26 cellular contexts compared by ENCODE assay signal in the genomic region with DNA sequence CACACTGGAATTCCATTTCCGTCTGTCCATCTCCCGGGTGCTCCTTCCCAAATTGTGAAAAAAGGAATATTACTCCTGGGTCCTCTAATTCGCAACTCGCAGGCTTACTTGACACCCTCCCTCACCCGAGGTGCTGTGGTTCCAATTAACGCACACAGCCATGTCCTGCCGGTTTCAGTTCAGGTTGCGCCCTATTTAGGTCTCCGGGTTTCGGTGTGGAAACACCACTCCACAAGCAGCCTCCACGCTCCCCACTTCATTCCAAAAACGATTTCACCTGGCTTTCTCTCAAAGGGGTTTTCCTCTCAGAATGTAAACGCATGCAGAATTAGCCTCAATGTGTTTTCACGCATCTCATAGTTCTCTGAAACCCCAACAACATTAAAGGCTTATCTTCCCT.
"Had no signal": no experiment of that assay in that cellular context is flagged by ENCODE, and none has a peak within 500 bp of the region (broad histone marks: within the 10 kb centered on the region; RNA-seq: fewer than 3 reads in every experiment).

No MANE protein-coding gene starts in this region.

- H3K4me3 ChIP-seq: ascending aorta, cardiac muscle cell, coronary artery, dorsolateral prefrontal cortex, gastrocnemius medialis, thoracic aorta had no signal

- H3K4me1 ChIP-seq: ascending aorta, gastrocnemius medialis had no signal

- DNase-seq: activated CD4-positive, alpha-beta T cell treated with anti-CD3 and anti-CD28 coated beads for 36 hours; activated CD4-positive, CD25-positive, alpha-beta regulatory T cell; activated CD8-positive, alpha-beta memory T cell treated with anti-CD3 and anti-CD28 coated beads for 24 hours; activated effector memory CD4-positive, alpha-beta T cell treated with Interleukin-2 at 50 U/mL for 16 hours; activated naive CD4-positive, alpha-beta T cell treated with anti-CD3 and anti-CD28 coated beads for 36 hours; activated naive CD8-positive, alpha-beta T cell treated with anti-CD3 and anti-CD28 coated beads, Interleukin-2, amount 10 ng/mL, durations not matched to agents 7 days and 5 days; effector memory CD4-positive, alpha-beta T cell; gastrocnemius medialis; hippocampal formation; left colon; mammary epithelial cell; midbrain; naive thymus-derived CD8-positive, alpha-beta T cell; right cardiac atrium; stimulated activated CD4-positive, alpha-beta T cell treated with anti-CD3 and anti-CD28 coated beads, Interleukin-2, amount 100 ng/mL, for 48 hours; T-helper 17 cell; trophoblast cell had no signal

- H3K4me3 Mint-ChIP-seq: activated CD4-positive, alpha-beta T cell treated with anti-CD3 and anti-CD28 coated beads for 36 hours; activated naive CD4-positive, alpha-beta T cell treated with anti-CD3 and anti-CD28 coated beads for 36 hours; activated naive CD8-positive, alpha-beta T cell treated with anti-CD3 and anti-CD28 coated beads, Interleukin-2, amount 10 ng/mL, durations not matched to agents 7 days and 5 days; brain; naive thymus-derived CD8-positive, alpha-beta T cell; stimulated activated naive CD8-positive, alpha-beta T cell treated with anti-CD3 and anti-CD28 coated beads, Interleukin-15, Interleukin-2, amounts not matched to agents 100 ng/mL and 50 ng/mL, for 24 hours; T-helper 17 cell had no signal

- H3K27me3 ChIP-seq: ascending aorta, cardiac muscle cell, dorsolateral prefrontal cortex, gastrocnemius medialis had no signal

- ATAC-seq: activated CD4-positive, alpha-beta T cell treated with anti-CD3 and anti-CD28 coated beads for 36 hours; gastrocnemius medialis; left colon; naive thymus-derived CD8-positive, alpha-beta T cell; right cardiac atrium; T-helper 17 cell had no signal

- H3K27me3 Mint-ChIP-seq: activated CD4-positive, alpha-beta T cell treated with anti-CD3 and anti-CD28 coated beads for 36 hours; activated naive CD8-positive, alpha-beta T cell treated with anti-CD3 and anti-CD28 coated beads, Interleukin-2, amount 10 ng/mL, durations not matched to agents 7 days and 5 days; brain; naive thymus-derived CD8-positive, alpha-beta T cell; stimulated activated naive CD8-positive, alpha-beta T cell treated with anti-CD3 and anti-CD28 coated beads, Interleukin-15, Interleukin-2, amounts not matched to agents 100 ng/mL and 50 ng/mL, for 24 hours; T-helper 17 cell had no signal

- H3K27ac ChIP-seq: ascending aorta, cardiac muscle cell, coronary artery, dorsolateral prefrontal cortex, gastrocnemius medialis, thoracic aorta had no signal

- H3K9me3 Mint-ChIP-seq: activated naive CD4-positive, alpha-beta T cell treated with anti-CD3 and anti-CD28 coated beads for 36 hours; naive thymus-derived CD8-positive, alpha-beta T cell; stimulated activated naive CD8-positive, alpha-beta T cell treated with anti-CD3 and anti-CD28 coated beads, Interleukin-15, Interleukin-2, amounts not matched to agents 100 ng/mL and 50 ng/mL, for 24 hours had no signal

- FAIRE-seq: kidney, urothelium cell line had no signal

- H3K27ac Mint-ChIP-seq: activated CD4-positive, alpha-beta T cell treated with anti-CD3 and anti-CD28 coated beads for 36 hours; activated naive CD4-positive, alpha-beta T cell treated with anti-CD3 and anti-CD28 coated beads for 36 hours; activated naive CD8-positive, alpha-beta T cell treated with anti-CD3 and anti-CD28 coated beads, Interleukin-2, amount 10 ng/mL, durations not matched to agents 7 days and 5 days; brain; stimulated activated naive CD8-positive, alpha-beta T cell treated with anti-CD3 and anti-CD28 coated beads, Interleukin-15, Interleukin-2, amounts not matched to agents 100 ng/mL and 50 ng/mL, for 24 hours had no signal
